ENCODE assay signal across 1 cellular context in genomic region chr13:60163525-60164471, GRCh38.
TF ChIP-seq lines count a peak whose summit lies in the region.

DIAPH3 (minus strand) TSS chr13:60163928; CDS start chr13:60163766, 162 bp downstream.

TF ChIP-seq in HepG2, 621 proteins besides CTCF, POLR2A, EP300 and RAD21 (continued from another document):
- TF ChIP-seq, protein P1, sequence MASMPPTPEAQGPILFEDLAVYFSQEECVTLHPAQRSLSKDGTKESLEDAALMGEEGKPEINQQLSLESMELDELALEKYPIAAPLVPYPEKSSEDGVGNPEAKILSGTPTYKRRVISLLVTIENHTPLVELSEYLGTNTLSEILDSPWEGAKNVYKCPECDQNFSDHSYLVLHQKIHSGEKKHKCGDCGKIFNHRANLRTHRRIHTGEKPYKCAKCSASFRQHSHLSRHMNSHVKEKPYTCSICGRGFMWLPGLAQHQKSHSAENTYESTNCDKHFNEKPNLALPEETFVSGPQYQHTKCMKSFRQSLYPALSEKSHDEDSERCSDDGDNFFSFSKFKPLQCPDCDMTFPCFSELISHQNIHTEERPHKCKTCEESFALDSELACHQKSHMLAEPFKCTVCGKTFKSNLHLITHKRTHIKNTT (CRISPR knock-in tag; IDR thresholded peaks at IDR 0.05): no peak
- TF ChIP-seq IKZF1 (IDR thresholded peaks at IDR 0.05) (no peak), ZNF567 (CRISPR knock-in tag; IDR thresholded peaks at IDR 0.05; ENCODE audit: borderline replicate concordance) (no peak), ZNF589 (CRISPR knock-in tag; conservative IDR thresholded peaks at IDR 0.05) (peak; percentile 57; the same call in 1 of the 2 replicates), ZNF558 (CRISPR knock-in tag; IDR thresholded peaks at IDR 0.05; ENCODE audit: borderline replicate concordance) (peak; percentile 39; the same call in 1 of the 2 replicates), ZNF383 (CRISPR knock-in tag; IDR thresholded peaks at IDR 0.05; ENCODE audit: borderline replicate concordance) (no peak), MBNL3 (CRISPR knock-in tag; conservative IDR thresholded peaks at IDR 0.05) (no peak), ZFP36L1 (CRISPR knock-in tag; IDR thresholded peaks at IDR 0.05) (peak; percentile 90), ZNF251 (CRISPR knock-in tag; IDR thresholded peaks at IDR 0.05) (0 out of 2 replicates have a peak, but pooled peaks have one; percentile 60), CENPT (CRISPR knock-in tag; IDR thresholded peaks at IDR 0.05; ENCODE audit: low read depth) (no peak), NR2F1 (CRISPR knock-in tag; IDR thresholded peaks at IDR 0.05) (no peak), RAD51 (IDR thresholded peaks at IDR 0.05; ENCODE audit: borderline replicate concordance) (no peak), HES4 (CRISPR knock-in tag; IDR thresholded peaks at IDR 0.05; ENCODE audit: borderline replicate concordance) (peak; percentile 80; the same call in 1 of the 2 replicates), ATF3 (CRISPR knock-in tag; IDR thresholded peaks at IDR 0.05) (peak; percentile 36; the same call in 1 of the 2 replicates), MXI1 (IDR thresholded peaks at IDR 0.05; ENCODE audit: borderline replicate concordance, low read depth, low read length) (peak; percentile 79; the same call in 1 of the 3 replicates), RARA (CRISPR knock-in tag; IDR thresholded peaks at IDR 0.05) (no peak), FOXC1 (CRISPR knock-in tag; IDR thresholded peaks at IDR 0.05; ENCODE audit: borderline replicate concordance) (no peak), ZNF891 (CRISPR knock-in tag; IDR thresholded peaks at IDR 0.05) (peak; percentile 47; the same call in 1 of the 2 replicates), XRCC5 (optimal IDR thresholded peaks at IDR 0.05; ENCODE audit: low read length) (peak; percentile 52), TCF7 (IDR thresholded peaks at IDR 0.05; ENCODE audit: low read depth) (no peak), ZNF670 (CRISPR knock-in tag; IDR thresholded peaks at IDR 0.05; ENCODE audit: borderline replicate concordance) (peak; percentile 14; the same call in 1 of the 2 replicates), NR0B2 (CRISPR knock-in tag; IDR thresholded peaks at IDR 0.05) (no peak; the same call in 1 of the 2 replicates), ARNTL (CRISPR knock-in tag; IDR thresholded peaks at IDR 0.05) (no peak; the same call in 1 of the 2 replicates), PHF20 (CRISPR knock-in tag; IDR thresholded peaks at IDR 0.05) (peak; percentile 91)
- TF ChIP-seq, protein P2, sequence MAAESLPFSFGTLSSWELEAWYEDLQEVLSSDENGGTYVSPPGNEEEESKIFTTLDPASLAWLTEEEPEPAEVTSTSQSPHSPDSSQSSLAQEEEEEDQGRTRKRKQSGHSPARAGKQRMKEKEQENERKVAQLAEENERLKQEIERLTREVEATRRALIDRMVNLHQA (CRISPR knock-in tag; IDR thresholded peaks at IDR 0.05): no peak
- TF ChIP-seq, protein P3, sequence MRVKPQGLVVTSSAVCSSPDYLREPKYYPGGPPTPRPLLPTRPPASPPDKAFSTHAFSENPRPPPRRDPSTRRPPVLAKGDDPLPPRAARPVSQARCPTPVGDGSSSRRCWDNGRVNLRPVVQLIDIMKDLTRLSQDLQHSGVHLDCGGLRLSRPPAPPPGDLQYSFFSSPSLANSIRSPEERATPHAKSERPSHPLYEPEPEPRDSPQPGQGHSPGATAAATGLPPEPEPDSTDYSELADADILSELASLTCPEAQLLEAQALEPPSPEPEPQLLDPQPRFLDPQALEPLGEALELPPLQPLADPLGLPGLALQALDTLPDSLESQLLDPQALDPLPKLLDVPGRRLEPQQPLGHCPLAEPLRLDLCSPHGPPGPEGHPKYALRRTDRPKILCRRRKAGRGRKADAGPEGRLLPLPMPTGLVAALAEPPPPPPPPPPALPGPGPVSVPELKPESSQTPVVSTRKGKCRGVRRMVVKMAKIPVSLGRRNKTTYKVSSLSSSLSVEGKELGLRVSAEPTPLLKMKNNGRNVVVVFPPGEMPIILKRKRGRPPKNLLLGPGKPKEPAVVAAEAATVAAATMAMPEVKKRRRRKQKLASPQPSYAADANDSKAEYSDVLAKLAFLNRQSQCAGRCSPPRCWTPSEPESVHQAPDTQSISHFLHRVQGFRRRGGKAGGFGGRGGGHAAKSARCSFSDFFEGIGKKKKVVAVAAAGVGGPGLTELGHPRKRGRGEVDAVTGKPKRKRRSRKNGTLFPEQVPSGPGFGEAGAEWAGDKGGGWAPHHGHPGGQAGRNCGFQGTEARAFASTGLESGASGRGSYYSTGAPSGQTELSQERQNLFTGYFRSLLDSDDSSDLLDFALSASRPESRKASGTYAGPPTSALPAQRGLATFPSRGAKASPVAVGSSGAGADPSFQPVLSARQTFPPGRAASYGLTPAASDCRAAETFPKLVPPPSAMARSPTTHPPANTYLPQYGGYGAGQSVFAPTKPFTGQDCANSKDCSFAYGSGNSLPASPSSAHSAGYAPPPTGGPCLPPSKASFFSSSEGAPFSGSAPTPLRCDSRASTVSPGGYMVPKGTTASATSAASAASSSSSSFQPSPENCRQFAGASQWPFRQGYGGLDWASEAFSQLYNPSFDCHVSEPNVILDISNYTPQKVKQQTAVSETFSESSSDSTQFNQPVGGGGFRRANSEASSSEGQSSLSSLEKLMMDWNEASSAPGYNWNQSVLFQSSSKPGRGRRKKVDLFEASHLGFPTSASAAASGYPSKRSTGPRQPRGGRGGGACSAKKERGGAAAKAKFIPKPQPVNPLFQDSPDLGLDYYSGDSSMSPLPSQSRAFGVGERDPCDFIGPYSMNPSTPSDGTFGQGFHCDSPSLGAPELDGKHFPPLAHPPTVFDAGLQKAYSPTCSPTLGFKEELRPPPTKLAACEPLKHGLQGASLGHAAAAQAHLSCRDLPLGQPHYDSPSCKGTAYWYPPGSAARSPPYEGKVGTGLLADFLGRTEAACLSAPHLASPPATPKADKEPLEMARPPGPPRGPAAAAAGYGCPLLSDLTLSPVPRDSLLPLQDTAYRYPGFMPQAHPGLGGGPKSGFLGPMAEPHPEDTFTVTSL (CRISPR knock-in tag; IDR thresholded peaks at IDR 0.05; ENCODE audit: borderline replicate concordance): no peak; the same call in 1 of the 2 replicates
- TF ChIP-seq, protein P4, sequence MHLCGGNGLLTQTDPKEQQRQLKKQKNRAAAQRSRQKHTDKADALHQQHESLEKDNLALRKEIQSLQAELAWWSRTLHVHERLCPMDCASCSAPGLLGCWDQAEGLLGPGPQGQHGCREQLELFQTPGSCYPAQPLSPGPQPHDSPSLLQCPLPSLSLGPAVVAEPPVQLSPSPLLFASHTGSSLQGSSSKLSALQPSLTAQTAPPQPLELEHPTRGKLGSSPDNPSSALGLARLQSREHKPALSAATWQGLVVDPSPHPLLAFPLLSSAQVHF (CRISPR knock-in tag; IDR thresholded peaks at IDR 0.05): peak; percentile 90
